Comparison of ENCODE assay signal across 8 cellular contexts in the genomic region with DNA sequence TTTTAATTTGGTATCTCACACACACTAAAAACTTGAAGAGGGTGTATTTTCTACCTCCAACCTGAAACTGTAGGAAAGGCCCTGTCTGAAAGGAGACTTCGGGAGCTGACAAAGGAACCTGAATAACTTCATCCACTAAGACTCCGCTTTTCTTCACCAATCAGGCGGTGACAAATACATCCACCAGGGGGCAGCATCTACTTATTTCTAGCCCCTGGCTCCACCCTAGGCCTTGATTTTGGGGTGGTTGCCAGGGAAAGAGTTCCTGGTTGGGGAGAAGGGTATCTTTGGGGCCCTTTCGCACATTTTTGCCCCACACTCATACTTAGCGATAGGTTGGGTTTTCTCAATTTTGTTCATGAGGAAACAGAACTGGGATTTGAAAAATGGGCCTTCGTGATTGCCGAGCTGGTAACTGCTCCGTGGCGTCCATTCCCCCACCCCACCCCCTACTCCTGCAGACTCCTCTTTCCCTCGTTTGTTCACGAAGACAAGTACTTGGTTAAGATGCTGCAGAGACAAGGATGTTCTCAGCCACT. TPM values are rescaled to one million over a fixed set of nuclear protein-coding genes. Genes with fewer than 3 reads are reported as not detected.
DNase-seq lines count a peak whose midpoint lies in the region; ATAC-seq and TF ChIP-seq lines count a peak whose summit lies in the region.

No MANE protein-coding gene starts in this region.

- peak; percentile 39 to 72 (median 61) for ATAC-seq in heart right ventricle
- peak; percentile 71 to 76 (median 73) for ATAC-seq in psoas muscle
- no peak for ATAC-seq in HG02870 (IDR thresholded peaks at IDR 0.05; ENCODE audit: unreplicated experiment)

- H3K4me3 Mint-ChIP-seq in T-helper 1 cell treated with Interleukin-12 subunit alpha and Interleukin-12 subunit beta and Interleukin-4 antibody, amounts not matched to agents 30 μg/mL and 1 μg/mL, for 36 hours, result no peak overlapping the region

- intact Hi-C loops in heart right ventricle (cut with DNase I), result loop anchor here (1.0 to 2.0 kb wide), 2 partner anchors 89 kb away; a partner anchor contains a TSS
- intact Hi-C loops in psoas muscle (cut with DNase I), result loop anchor here (1.0 to 2.0 kb wide), 2 partner anchors 89 kb away; a partner anchor contains a TSS

- peak; percentile 86 for DNase-seq in GM10248 (ENCODE audit: extremely low spot score)
- DNase-seq in NCI-H1436 treated with DMSO at 0.1 percent for 48 hours (lab: John Stamatoyannopoulos, UW), result peak; percentile 58
- peak; percentile 75 for DNase-seq in amniotic stem cell (lab: John Stamatoyannopoulos, UW)
- DNase-seq in heart right ventricle, result peak; percentile 76 to 95
- DNase-seq in psoas muscle, result peak; percentile 87 to 91
- DNase-seq in ureter (ENCODE audit: low spot score), result peak; percentile 96

- no peaks in the 10 kb centered on the region for H3K36me3 Mint-ChIP-seq in T-helper 1 cell treated with Interleukin-12 subunit alpha and Interleukin-12 subunit beta and Interleukin-4 antibody, amounts not matched to agents 30 μg/mL and 1 μg/mL, for 36 hours (ENCODE audit: low read depth)

- POLR2A ChIA-PET in GM10248 (lab: Yijun Ruan, JAX), result interaction anchor here (1.5 to 2.1 kb wide), 2 partner anchors 26 to 33 kb away, joined by 4 to 7 read pairs; no protein-coding TSS in a partner anchor

- H3K4me1 Mint-ChIP-seq in T-helper 1 cell treated with Interleukin-12 subunit alpha and Interleukin-12 subunit beta and Interleukin-4 antibody, amounts not matched to agents 30 μg/mL and 1 μg/mL, for 36 hours (ENCODE audit: low read depth), result peaks cover 39% of the 10 kb centered on the region

- H3K4me1 ChIP-seq in heart right ventricle, result peaks cover 0 to 38% (median 17%) of the 10 kb centered on the region in 9 donors
- peaks cover 4% of the 10 kb centered on the region for H3K4me1 ChIP-seq in psoas muscle

- 30 to 33% methylated on average over 11 of the region's 11 CpGs for WGBS in heart right ventricle, 2 donors
- 10 to 24% (median 16%) methylated on average over 11 of the region's 11 CpGs for WGBS in psoas muscle, 3 donors

- CTCF ChIA-PET in GM10248 (lab: Yijun Ruan, JAX), result interaction anchor here (0.7 to 11.8 kb wide), 31 partner anchors 8 to 578 kb away, joined by 3 to 266 read pairs (median 4); a partner anchor contains a TSS

- H3K9me3 Mint-ChIP-seq in T-helper 1 cell treated with Interleukin-12 subunit alpha and Interleukin-12 subunit beta and Interleukin-4 antibody, amounts not matched to agents 30 μg/mL and 1 μg/mL, for 36 hours, result no peaks in the 10 kb centered on the region

- peak overlapping the region; percentile 38 for H3K27ac Mint-ChIP-seq in T-helper 1 cell treated with Interleukin-12 subunit alpha and Interleukin-12 subunit beta and Interleukin-4 antibody, amounts not matched to agents 30 μg/mL and 1 μg/mL, for 36 hours

- H3K27me3 Mint-ChIP-seq in T-helper 1 cell treated with Interleukin-12 subunit alpha and Interleukin-12 subunit beta and Interleukin-4 antibody, amounts not matched to agents 30 μg/mL and 1 μg/mL, for 36 hours (ENCODE audit: low read depth), result no peaks in the 10 kb centered on the region

- H3K27me3 ChIP-seq in heart right ventricle (no peaks in the 10 kb centered on the region), psoas muscle (ENCODE audit: insufficient read depth in 3 of 3, low read length in 2 of 3) (no peaks in the 10 kb centered on the region)

- H3K9me3 ChIP-seq in heart right ventricle (no peaks in the 10 kb centered on the region), psoas muscle (no peaks in the 10 kb centered on the region)

- TF ChIP-seq CTCF in GM10248 (IDR thresholded peaks at IDR 0.05; ENCODE audit: control extremely low read depth, extremely low read depth, low read depth, missing control alignments), result peak; percentile 83
- TF ChIP-seq CTCF in heart right ventricle (IDR thresholded peaks at IDR 0.05), result peak; percentile 91 to 98 (median 96)
- peak; percentile 93 for TF ChIP-seq CTCF in psoas muscle (IDR thresholded peaks at IDR 0.05)

- H3K4me3 ChIP-seq in heart right ventricle, result peak overlapping the region in 5 of 10 donors; percentile 7 to 36 (median 31)
- H3K4me3 ChIP-seq in psoas muscle, result peak overlapping the region; percentile 50

- H3K36me3 ChIP-seq in heart right ventricle, result no peaks in the 10 kb centered on the region
- no peaks in the 10 kb centered on the region for H3K36me3 ChIP-seq in psoas muscle (ENCODE audit: insufficient read depth in 1 of 2, low read depth in 1 of 2)

- H3K27ac ChIP-seq in heart right ventricle (peak overlapping the region in 8 of 10 donors; percentile 15 to 73 (median 56)), psoas muscle (peak overlapping the region; percentile 24)

RNA-seq across cellular contexts. Expression of a gene that starts 4.8 kb away (rescaled TPM):
- total RNA-seq in heart right ventricle (1 to 10 TPM; 2.5 to 6.9 (median 3.9) TPM), psoas muscle (1 to 10 TPM in 3 of 4 donors, under 1 TPM in 1; 0.69 to 1.8 (median 1.4) TPM), ureter (34.3 TPM)
- polyA plus RNA-seq in heart right ventricle (10 to 100 TPM in 1 of 2 donors, 1 to 10 TPM in 1; 7.8 to 13.5 TPM), psoas muscle (1 to 10 TPM; 1.3 to 6.5 (median 2.4) TPM)
